In the genomic region with DNA sequence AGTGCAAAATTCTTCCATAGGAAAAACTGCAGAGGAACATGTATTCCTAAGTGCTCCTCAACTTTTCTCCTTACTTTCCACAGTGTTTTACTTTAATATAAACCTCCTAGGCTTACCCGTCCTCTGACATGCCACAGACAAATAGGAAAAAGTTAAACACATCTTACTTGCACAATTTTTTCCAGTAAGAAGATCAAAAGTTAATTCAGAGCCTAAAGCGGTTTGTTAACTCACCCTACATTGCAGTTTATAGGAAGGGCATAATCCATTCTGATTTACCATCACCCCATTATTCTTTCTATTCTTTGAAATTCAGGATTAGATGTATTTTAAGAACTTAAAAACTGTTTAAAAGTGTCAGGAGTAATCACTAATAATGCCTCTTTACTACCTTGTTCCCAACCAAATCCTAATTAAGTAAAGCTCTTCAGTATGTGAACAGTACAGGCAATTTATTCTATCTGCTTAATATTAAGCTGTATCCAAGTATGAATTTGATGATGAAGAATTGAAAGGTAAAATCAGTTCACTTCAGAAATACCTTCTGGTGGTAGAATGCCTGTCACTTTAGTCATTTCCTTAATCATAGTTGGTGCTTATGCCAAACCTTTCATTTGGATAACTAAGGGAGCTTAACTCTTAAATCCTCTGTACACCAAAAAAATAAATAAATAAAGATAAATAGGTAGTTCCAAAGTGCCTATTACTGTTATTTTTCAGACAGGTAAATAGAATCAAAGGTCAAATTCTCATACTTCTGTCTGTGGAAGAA, we compare ENCODE assay signal across 26 cellular contexts.
DNase-seq lines count a peak whose midpoint lies in the region; ATAC-seq and TF ChIP-seq lines count a peak whose summit lies in the region.
"Had no signal": no experiment of that assay in that cellular context is flagged by ENCODE, and none has a peak within 500 bp of the region (broad histone marks: within the 10 kb centered on the region; RNA-seq: fewer than 3 reads in every experiment).

No MANE protein-coding gene starts in this region.

- in situ Hi-C loops in GM23248 (cut with MboI): no loop called here

- H3K9ac ChIP-seq in GM23248: no peak overlapping the region
- H3K9ac ChIP-seq: BLaER1, KMS-11 had no signal

- H3K27me3 Mint-ChIP-seq in activated CD8-positive, alpha-beta T cell treated with anti-CD3 and anti-CD28 coated beads, Interleukin-2, amount 10 ng/mL, durations not matched to agents 7 days and 5 days (ENCODE audit: low read depth): peaks cover 5% of the 10 kb centered on the region
- H3K27me3 Mint-ChIP-seq: activated CD8-positive, alpha-beta T cell treated with anti-CD3 and anti-CD28 coated beads for 36 hours; activated naive CD4-positive, alpha-beta T cell treated with anti-CD3 and anti-CD28 coated beads, Interleukin-2, amount 50 U/mL, for 24 hours; progenitor cell of endocrine pancreas had no signal

- no peaks in the 10 kb centered on the region for H4K20me1 ChIP-seq in GM23248 (ENCODE audit: insufficient read depth)
- H4K20me1 ChIP-seq: BLaER1 had no signal

- no peaks in the 10 kb centered on the region for H3K9me2 ChIP-seq in GM23248 (ENCODE audit: insufficient read depth)

- TF ChIP-seq CTCF in RWPE1 (conservative IDR thresholded peaks at IDR 0.05; ENCODE audit: low read depth) (no peak), fibroblast of the aortic adventitia (IDR thresholded peaks at IDR 0.05; ENCODE audit: insufficient read depth, low read length) (no peak), retinal pigment epithelial cell (conservative IDR thresholded peaks at IDR 0.05; ENCODE audit: low read depth, low read length) (no peak)

- H3K4me1 Mint-ChIP-seq in activated CD8-positive, alpha-beta T cell treated with anti-CD3 and anti-CD28 coated beads, Interleukin-2, amount 10 ng/mL, durations not matched to agents 7 days and 5 days (ENCODE audit: low read depth): no peaks in the 10 kb centered on the region
- H3K4me1 Mint-ChIP-seq: activated naive CD4-positive, alpha-beta T cell treated with anti-CD3 and anti-CD28 coated beads, Interleukin-2, amount 50 U/mL, for 24 hours had no signal

- peaks cover 9% of the 10 kb centered on the region; the same call in 1 of the 2 replicates for H3K4me1 ChIP-seq in GM23248 (ENCODE audit: insufficient read depth)
- H3K4me1 ChIP-seq in SJCRH30: no peaks in the 10 kb centered on the region
- H3K4me1 ChIP-seq: sigmoid colon, thyroid gland had no signal

- CTCF ChIA-PET in RWPE1 (lab: Yijun Ruan, JAX): interaction anchor here (0.5 kb wide), 1 partner anchor 392 kb away, joined by 3 read pairs; no protein-coding TSS in a partner anchor
- CTCF ChIA-PET in activated CD8-positive, alpha-beta T cell treated with anti-CD3 and anti-CD28 coated beads, Interleukin-2, amount 10 ng/mL, durations not matched to agents 7 days and 5 days (lab: Charles Lee): interaction anchor here (0.7 to 1.3 kb wide), 3 partner anchors 17 to 534 kb away, joined by 3 to 4 read pairs (median 3); no protein-coding TSS in a partner anchor

- H3K27ac Mint-ChIP-seq in activated CD8-positive, alpha-beta T cell treated with anti-CD3 and anti-CD28 coated beads, Interleukin-2, amount 10 ng/mL, durations not matched to agents 7 days and 5 days: no peak overlapping the region
- H3K27ac Mint-ChIP-seq: activated CD8-positive, alpha-beta T cell treated with anti-CD3 and anti-CD28 coated beads for 36 hours; activated naive CD4-positive, alpha-beta T cell treated with anti-CD3 and anti-CD28 coated beads, Interleukin-2, amount 50 U/mL, for 24 hours; activated T-helper 2 cell treated with anti-CD3 and anti-CD28 coated beads, Interferon-gamma antibody, Interleukin-2, Interleukin-4, amounts not matched to agents 10 μg/mL and 5 μg/mL and 100 μg/mL, durations not matched to agents 14 hours and 24 hours and 36 hours; naive thymus-derived CD4-positive, alpha-beta T cell; progenitor cell of endocrine pancreas; T-helper 2 cell treated with Interferon-gamma antibody and Interleukin-4, amounts not matched to agents 5 μg/mL and 100 μg/mL, for 36 hours had no signal

- H3K4me3 ChIP-seq in GM23248 (no peak overlapping the region), fibroblast of the aortic adventitia (ENCODE audit: low read depth, low read length) (no peak overlapping the region), retinal pigment epithelial cell (ENCODE audit: low read length) (no peak overlapping the region), SJCRH30 (no peak overlapping the region)
- H3K4me3 ChIP-seq: BLaER1, GM12878, HAP-1, sigmoid colon, thyroid gland had no signal

- WGBS in GM23248 (ENCODE audit: low coverage in 1 of 2, low lambda C conversion rate in 2 of 2, missing lambda C conversion rate in 2 of 2), 2 experiments: 74 to 78% methylated on average over 2 of the region's 2 CpGs

- H3K27me3 ChIP-seq in GM23248 (replicated peaks; ENCODE audit: insufficient read depth) (no peaks in the 10 kb centered on the region), SJCRH30 (no peaks in the 10 kb centered on the region)
- H3K27me3 ChIP-seq: BLaER1, brain microvascular endothelial cell, sigmoid colon, thyroid gland had no signal

- DNase-seq in GM23248 (peak; percentile 31), RWPE1 (ENCODE audit: low spot score) (peak; percentile 55), fibroblast of the aortic adventitia (ENCODE audit: low read depth) (peak; percentile 13), retinal pigment epithelial cell (ENCODE audit: low read depth) (peak; percentile 82), SJCRH30 (no peak)
- no peak for DNase-seq in activated CD8-positive, alpha-beta T cell treated with anti-CD3 and anti-CD28 coated beads, Interleukin-2, amount 10 ng/mL, durations not matched to agents 7 days and 5 days
- DNase-seq: activated CD4-positive, alpha-beta T cell treated with anti-CD3 and anti-CD28 coated beads for 1 hour; activated CD8-positive, alpha-beta T cell treated with anti-CD3 and anti-CD28 coated beads for 36 hours; amniotic stem cell; brain microvascular endothelial cell; naive thymus-derived CD4-positive, alpha-beta T cell; NCI-H1436 treated with DMSO at 0.1 percent for 48 hours; NCI-H345; SHP77 treated with DMSO at 0.1 percent for 48 hours; sigmoid colon; stimulated activated CD4-positive, alpha-beta T cell treated with anti-CD3 and anti-CD28 coated beads, Interleukin-4, amount 100 ng/mL, for 24 hours; thyroid gland had no signal

- no peaks in the 10 kb centered on the region for H3F3A ChIP-seq in GM23248 (ENCODE audit: insufficient read depth)

- no peaks in the 10 kb centered on the region for H3K36me3 ChIP-seq in GM23248 (ENCODE audit: low read depth)
- no peaks in the 10 kb centered on the region for H3K36me3 ChIP-seq in SJCRH30
- H3K36me3 ChIP-seq: BLaER1, brain microvascular endothelial cell, HAP-1, sigmoid colon, thyroid gland had no signal

- H3K9me3 Mint-ChIP-seq in activated CD8-positive, alpha-beta T cell treated with anti-CD3 and anti-CD28 coated beads, Interleukin-2, amount 10 ng/mL, durations not matched to agents 7 days and 5 days (ENCODE audit: insufficient read depth): no peaks in the 10 kb centered on the region
- H3K9me3 Mint-ChIP-seq: activated CD8-positive, alpha-beta T cell treated with anti-CD3 and anti-CD28 coated beads for 36 hours; activated naive CD4-positive, alpha-beta T cell treated with anti-CD3 and anti-CD28 coated beads, Interleukin-2, amount 50 U/mL, for 24 hours; activated T-helper 2 cell treated with anti-CD3 and anti-CD28 coated beads, Interferon-gamma antibody, Interleukin-2, Interleukin-4, amounts not matched to agents 10 μg/mL and 5 μg/mL and 100 μg/mL, durations not matched to agents 14 hours and 24 hours and 36 hours; naive thymus-derived CD4-positive, alpha-beta T cell; T-helper 2 cell treated with Interferon-gamma antibody and Interleukin-4, amounts not matched to agents 5 μg/mL and 100 μg/mL, for 36 hours had no signal

- H3K27ac ChIP-seq in GM23248: no peak overlapping the region
- no peak overlapping the region for H3K27ac ChIP-seq in RWPE1
- no peak overlapping the region for H3K27ac ChIP-seq in SJCRH30
- H3K27ac ChIP-seq: BLaER1, brain microvascular endothelial cell, KMS-11, sigmoid colon, thyroid gland had no signal

- POLR2A ChIA-PET in RWPE1 (lab: Yijun Ruan, JAX; ENCODE audit: low non-redundant PET): no interaction called here
- POLR2A ChIA-PET in activated CD8-positive, alpha-beta T cell treated with anti-CD3 and anti-CD28 coated beads, Interleukin-2, amount 10 ng/mL, durations not matched to agents 7 days and 5 days (lab: Charles Lee): no interaction called here

- no peaks in the 10 kb centered on the region for H3K79me2 ChIP-seq in GM23248 (ENCODE audit: insufficient read depth)

- no peak overlapping the region for H2AFZ ChIP-seq in GM23248

- H3K9me3 ChIP-seq in GM23248 (ENCODE audit: low read depth) (no peaks in the 10 kb centered on the region), SJCRH30 (replicated peaks) (no peaks in the 10 kb centered on the region)
- H3K9me3 ChIP-seq: BLaER1, HAP-1, sigmoid colon, thyroid gland had no signal

- no peaks in the 10 kb centered on the region for H3K36me3 Mint-ChIP-seq in activated CD8-positive, alpha-beta T cell treated with anti-CD3 and anti-CD28 coated beads, Interleukin-2, amount 10 ng/mL, durations not matched to agents 7 days and 5 days (ENCODE audit: low read depth)
- H3K36me3 Mint-ChIP-seq: activated naive CD4-positive, alpha-beta T cell treated with anti-CD3 and anti-CD28 coated beads, Interleukin-2, amount 50 U/mL, for 24 hours; naive thymus-derived CD4-positive, alpha-beta T cell had no signal

- H3K4me2 ChIP-seq in GM23248 (ENCODE audit: unreplicated experiment): no peak overlapping the region
- H3K4me2 ChIP-seq: BLaER1, KMS-11 had no signal

- H3K4me3 Mint-ChIP-seq in activated CD8-positive, alpha-beta T cell treated with anti-CD3 and anti-CD28 coated beads, Interleukin-2, amount 10 ng/mL, durations not matched to agents 7 days and 5 days: no peak overlapping the region
- H3K4me3 Mint-ChIP-seq: activated CD8-positive, alpha-beta T cell treated with anti-CD3 and anti-CD28 coated beads for 36 hours; activated naive CD4-positive, alpha-beta T cell treated with anti-CD3 and anti-CD28 coated beads, Interleukin-2, amount 50 U/mL, for 24 hours; naive thymus-derived CD4-positive, alpha-beta T cell; T-helper 2 cell treated with Interferon-gamma antibody and Interleukin-4, amounts not matched to agents 5 μg/mL and 100 μg/mL, for 36 hours had no signal

- no peak for ATAC-seq in HG03565 (IDR thresholded peaks at IDR 0.05; ENCODE audit: unreplicated experiment)
- ATAC-seq in activated CD8-positive, alpha-beta T cell treated with anti-CD3 and anti-CD28 coated beads, Interleukin-2, amount 10 ng/mL, durations not matched to agents 7 days and 5 days: no peak
- ATAC-seq: activated CD8-positive, alpha-beta T cell treated with anti-CD3 and anti-CD28 coated beads for 36 hours; GM12878; naive thymus-derived CD4-positive, alpha-beta T cell had no signal

Comparison
In these comparisons a context has a peak if more than half of its experiments do, and no peak if none do; other contexts are left out.
1. DNase-seq: peak in GM23248 (single experiment), RWPE1 (single experiment), fibroblast of the aortic adventitia (single experiment) and retinal pigment epithelial cell (single experiment); none in SJCRH30 (0 of 2) and activated CD8-positive, alpha-beta T cell treated with anti-CD3 and anti-CD28 coated beads, Interleukin-2, amount 10 ng/mL, durations not matched to agents 7 days and 5 days (single experiment).